ENCODE assay signal across 29 cellular contexts in genomic region chr1:10816233-10816632, GRCh38.
"Had no signal": no experiment of that assay in that cellular context is flagged by ENCODE, and none has a peak within 500 bp of the region (broad histone marks: within the 10 kb centered on the region; RNA-seq: fewer than 3 reads in every experiment).

No MANE protein-coding gene starts in this region.

- H3K4me3 Mint-ChIP-seq: activated CD4-positive, alpha-beta memory T cell treated with anti-CD3 and anti-CD28 coated beads for 36 hours; activated CD4-positive, alpha-beta T cell treated with anti-CD3 and anti-CD28 coated beads, Interleukin-2, amount 10 ng/mL, durations not matched to agents 24 days and 14 days; activated naive CD4-positive, alpha-beta T cell treated with anti-CD3 and anti-CD28 coated beads, Interleukin-2, amount 10 ng/mL, durations not matched to agents 7 days and 5 days; activated naive CD8-positive, alpha-beta T cell treated with anti-CD3 and anti-CD28 coated beads, Interleukin-2, amount 10 ng/mL, durations not matched to agents 7 days and 5 days; activated T-helper 1 cell treated with anti-CD3 and anti-CD28 coated beads, Interleukin-12 subunit alpha, Interleukin-12 subunit beta, Interleukin-2, Interleukin-4 antibody, amounts not matched to agents 30 ng/mL and 10 ng/mL and 1 ng/mL, durations not matched to agents 14 hours and 24 hours and 36 hours; naive thymus-derived CD4-positive, alpha-beta T cell; stimulated activated naive B cell treated with anti-CD40 and anti-IgM and Interleukin-4, amounts not matched to agents 10 μg/mL and 1 μg/mL and 100 μg/mL, for 72 hours; T-helper 1 cell treated with Interleukin-12 subunit alpha and Interleukin-12 subunit beta and Interleukin-4 antibody, amounts not matched to agents 30 μg/mL and 1 μg/mL, for 36 hours had no signal

- H3K4me1 Mint-ChIP-seq: activated CD4-positive, alpha-beta T cell treated with anti-CD3 and anti-CD28 coated beads, Interleukin-2, amount 10 ng/mL, durations not matched to agents 24 days and 14 days; activated naive CD4-positive, alpha-beta T cell treated with anti-CD3 and anti-CD28 coated beads, Interleukin-2, amount 10 ng/mL, durations not matched to agents 7 days and 5 days; activated naive CD8-positive, alpha-beta T cell treated with anti-CD3 and anti-CD28 coated beads, Interleukin-2, amount 10 ng/mL, durations not matched to agents 7 days and 5 days; naive thymus-derived CD4-positive, alpha-beta T cell; stimulated activated naive B cell treated with anti-CD40 and anti-IgM and Interleukin-4, amounts not matched to agents 10 μg/mL and 1 μg/mL and 100 μg/mL, for 72 hours had no signal

- H3K36me3 Mint-ChIP-seq: activated CD4-positive, alpha-beta memory T cell treated with anti-CD3 and anti-CD28 coated beads for 36 hours; activated naive CD4-positive, alpha-beta T cell treated with anti-CD3 and anti-CD28 coated beads, Interleukin-2, amount 10 ng/mL, durations not matched to agents 7 days and 5 days; activated naive CD8-positive, alpha-beta T cell treated with anti-CD3 and anti-CD28 coated beads, Interleukin-2, amount 10 ng/mL, durations not matched to agents 7 days and 5 days; naive thymus-derived CD4-positive, alpha-beta T cell; stimulated activated naive B cell treated with anti-CD40 and anti-IgM and Interleukin-4, amounts not matched to agents 10 μg/mL and 1 μg/mL and 100 μg/mL, for 72 hours had no signal

- H3K27me3 Mint-ChIP-seq: activated CD4-positive, alpha-beta memory T cell treated with anti-CD3 and anti-CD28 coated beads for 36 hours had no signal

- DNase-seq: activated CD4-positive, alpha-beta memory T cell treated with anti-CD3 and anti-CD28 coated beads for 36 hours; activated CD4-positive, alpha-beta T cell treated with anti-CD3 and anti-CD28 coated beads, Interleukin-2, amount 10 ng/mL, durations not matched to agents 24 days and 14 days; activated CD4-positive, CD25-positive, alpha-beta regulatory T cell treated with anti-CD3 and anti-CD28 coated beads, Interleukin-2, amount 50 U/mL, for 72 hours; activated CD8-positive, alpha-beta memory T cell treated with anti-CD3 and anti-CD28 coated beads, Interleukin-2, amount 50 U/mL, for 4 hours; activated effector memory CD4-positive, alpha-beta T cell treated with anti-CD3 and anti-CD28 coated beads, Interleukin-2, amount 50 U/mL, for 16 hours; activated naive CD4-positive, alpha-beta T cell treated with anti-CD3 and anti-CD28 coated beads, Interleukin-2, amount 10 ng/mL, durations not matched to agents 7 days and 5 days; activated naive CD8-positive, alpha-beta T cell treated with anti-CD3 and anti-CD28 coated beads, Interleukin-2, amount 10 ng/mL, durations not matched to agents 7 days and 5 days; activated T-cell treated with anti-CD3 and anti-CD28 coated beads, Interleukin-2, amount 50 U/mL, for 1 hour; brain microvascular endothelial cell; caudate nucleus; cortex of kidney; foreskin keratinocyte; islet precursor cell; mammary epithelial cell; naive thymus-derived CD4-positive, alpha-beta T cell; nucleus accumbens; stimulated activated CD4-positive, alpha-beta T cell treated with anti-CD3 and anti-CD28 coated beads, Interleukin-15, amount 100 ng/mL, for 24 hours; stimulated activated CD4-positive, alpha-beta T cell treated with anti-CD3 and anti-CD28 coated beads, Interleukin-2, amount 100 ng/mL, for 24 hours; stimulated activated naive B cell treated with anti-CD40 and anti-IgM and Interleukin-4, amounts not matched to agents 10 μg/mL and 1 μg/mL and 100 μg/mL, for 72 hours; T1000; tibial artery had no signal

- H3K27ac Mint-ChIP-seq: activated CD4-positive, alpha-beta memory T cell treated with anti-CD3 and anti-CD28 coated beads for 36 hours; activated CD4-positive, alpha-beta T cell treated with anti-CD3 and anti-CD28 coated beads, Interleukin-2, amount 10 ng/mL, durations not matched to agents 24 days and 14 days; activated naive CD4-positive, alpha-beta T cell treated with anti-CD3 and anti-CD28 coated beads, Interleukin-2, amount 10 ng/mL, durations not matched to agents 7 days and 5 days; activated naive CD8-positive, alpha-beta T cell treated with anti-CD3 and anti-CD28 coated beads, Interleukin-2, amount 10 ng/mL, durations not matched to agents 7 days and 5 days; activated T-helper 1 cell treated with anti-CD3 and anti-CD28 coated beads, Interleukin-12 subunit alpha, Interleukin-12 subunit beta, Interleukin-2, Interleukin-4 antibody, amounts not matched to agents 30 ng/mL and 10 ng/mL and 1 ng/mL, durations not matched to agents 14 hours and 24 hours and 36 hours; naive thymus-derived CD4-positive, alpha-beta T cell; stimulated activated naive B cell treated with anti-CD40 and anti-IgM and Interleukin-4, amounts not matched to agents 10 μg/mL and 1 μg/mL and 100 μg/mL, for 72 hours; T-helper 1 cell treated with Interleukin-12 subunit alpha and Interleukin-12 subunit beta and Interleukin-4 antibody, amounts not matched to agents 30 μg/mL and 1 μg/mL, for 36 hours had no signal

- H3K27me3 ChIP-seq: foreskin keratinocyte, pancreas had no signal

- H3K4me3 ChIP-seq: pancreas, psoas muscle, suprapubic skin, tibial artery had no signal

- ATAC-seq: esophagus mucosa; foreskin keratinocyte; naive thymus-derived CD4-positive, alpha-beta T cell; psoas muscle; stimulated activated naive B cell treated with anti-CD40 and anti-IgM and Interleukin-4, amounts not matched to agents 10 μg/mL and 1 μg/mL and 100 μg/mL, for 72 hours had no signal

- H3K36me3 ChIP-seq: brain microvascular endothelial cell, pancreas, suprapubic skin, tibial artery had no signal

- H3K9me3 ChIP-seq: pancreas, psoas muscle, suprapubic skin, tibial artery had no signal

- FAIRE-seq: astrocyte, endothelial cell of umbilical vein, pancreas had no signal

- H3K27ac ChIP-seq: brain microvascular endothelial cell, foreskin keratinocyte, psoas muscle, suprapubic skin, tibial artery had no signal

- H3K4me1 ChIP-seq: psoas muscle, tibial artery had no signal
